In the genomic region with DNA sequence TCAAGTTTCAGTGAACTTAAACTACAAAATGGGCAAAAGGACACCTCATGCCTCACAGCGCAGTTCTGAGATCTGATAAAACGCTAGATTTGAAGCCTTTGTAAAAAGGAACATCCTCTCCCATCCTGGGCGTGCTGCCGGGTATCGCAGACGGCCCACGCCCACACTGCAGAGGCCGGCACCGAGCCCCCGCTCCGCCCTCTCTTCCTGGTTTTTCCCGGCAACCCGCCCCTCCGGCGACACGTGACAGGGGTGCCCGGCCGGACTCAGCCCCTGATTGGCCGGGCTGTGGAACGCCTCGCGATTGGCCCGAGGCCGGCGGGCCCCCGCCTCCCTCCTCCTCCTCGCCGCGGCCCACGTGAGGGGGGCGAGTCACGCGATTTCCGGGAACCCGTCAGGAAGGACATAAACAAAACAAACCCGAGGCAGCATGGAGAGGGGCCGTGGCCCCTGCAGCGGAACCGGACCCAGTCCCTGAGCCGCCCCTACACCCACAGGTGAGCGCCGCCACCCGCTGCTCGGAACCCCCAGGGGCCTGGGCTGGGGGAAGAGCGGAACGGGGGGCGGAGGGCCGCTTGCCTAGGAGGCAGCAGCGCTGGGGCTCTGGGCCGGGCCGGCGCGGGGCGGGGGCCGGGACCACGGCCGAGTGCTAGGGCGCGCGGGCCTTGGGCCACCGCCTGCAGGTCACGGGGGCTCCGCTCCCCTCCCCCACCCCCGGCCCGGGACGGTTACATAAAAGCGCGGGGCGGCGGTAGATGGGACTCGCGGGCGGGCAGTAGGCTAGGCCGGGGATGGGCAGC, we compare ENCODE assay signal across 1 cellular context.
A peak's percentile ranks its signal among the peaks of the same experiment; 100 is the strongest.
TF ChIP-seq lines count a peak whose summit lies in the region.

CREBRF (plus strand) TSS at position 370 of the 800 bp plus-strand sequence. CDS start 24,424 bp downstream, outside the sequence.

TF ChIP-seq in GM12878, 131 proteins besides CTCF, POLR2A, EP300 and RAD21 (continued from another document and continues in another):
- TF ChIP-seq ZNF207 (IDR thresholded peaks at IDR 0.05; ENCODE audit: borderline replicate concordance) (peak; percentile 19; the same call in 1 of the 2 replicates), STAT1 (conservative IDR thresholded peaks at IDR 0.05) (no peak), RFX5 (IDR thresholded peaks at IDR 0.05; ENCODE audit: low read depth, low read length) (peak; percentile 67; the same call in 1 of the 2 replicates), GABPA (IDR thresholded peaks at IDR 0.05; ENCODE audit: low read depth) (peak; percentile 81), ATF2 (IDR thresholded peaks at IDR 0.05; ENCODE audit: low read length) (no peak), NFXL1 (IDR thresholded peaks at IDR 0.05; ENCODE audit: borderline replicate concordance) (no peak), PAX5 (IDR thresholded peaks at IDR 0.05; ENCODE audit: borderline replicate concordance, low read depth, low read length) (peak; percentile 15; the same call in 1 of the 2 replicates), HDGF (IDR thresholded peaks at IDR 0.05) (no peak), TCF3 (IDR thresholded peaks at IDR 0.05; ENCODE audit: borderline replicate concordance, insufficient read depth, low read depth, low read length) (no peak), MXI1 (IDR thresholded peaks at IDR 0.05; ENCODE audit: low read depth, low read length) (peak; percentile 86), SRF (IDR thresholded peaks at IDR 0.05; ENCODE audit: low read depth in 2 of 2, low read length in 2 of 2) (no peak), ELK1 (IDR thresholded peaks at IDR 0.05; ENCODE audit: low read depth, low read length) (0 out of 2 replicates have a peak, but pooled peaks have one; percentile 34), ASH2L (IDR thresholded peaks at IDR 0.05; ENCODE audit: borderline replicate concordance, low read depth) (0 out of 2 replicates have a peak, but pooled peaks have one; percentile 77), BCLAF1 (IDR thresholded peaks at IDR 0.05) (no peak), POLR2AphosphoS2 (IDR thresholded peaks at IDR 0.05; ENCODE audit: low read depth, low read length) (no peak; the same call in 1 of the 2 replicates), FOXM1 (IDR thresholded peaks at IDR 0.05; ENCODE audit: low read depth, low read length) (no peak), SMC3 (IDR thresholded peaks at IDR 0.05; ENCODE audit: borderline replicate concordance, low read length) (no peak), CEBPZ (IDR thresholded peaks at IDR 0.05; ENCODE audit: low read depth, low read length) (no peak), BHLHE40 (IDR thresholded peaks at IDR 0.05; ENCODE audit: borderline replicate concordance in 1 of 2, low read depth in 2 of 2, low read length in 1 of 2) (peak; percentile 99), SMARCA5 (IDR thresholded peaks at IDR 0.05) (no peak), MYB (IDR thresholded peaks at IDR 0.05; ENCODE audit: borderline replicate concordance, low read depth, low read length) (no peak)
- TF ChIP-seq, protein P1, sequence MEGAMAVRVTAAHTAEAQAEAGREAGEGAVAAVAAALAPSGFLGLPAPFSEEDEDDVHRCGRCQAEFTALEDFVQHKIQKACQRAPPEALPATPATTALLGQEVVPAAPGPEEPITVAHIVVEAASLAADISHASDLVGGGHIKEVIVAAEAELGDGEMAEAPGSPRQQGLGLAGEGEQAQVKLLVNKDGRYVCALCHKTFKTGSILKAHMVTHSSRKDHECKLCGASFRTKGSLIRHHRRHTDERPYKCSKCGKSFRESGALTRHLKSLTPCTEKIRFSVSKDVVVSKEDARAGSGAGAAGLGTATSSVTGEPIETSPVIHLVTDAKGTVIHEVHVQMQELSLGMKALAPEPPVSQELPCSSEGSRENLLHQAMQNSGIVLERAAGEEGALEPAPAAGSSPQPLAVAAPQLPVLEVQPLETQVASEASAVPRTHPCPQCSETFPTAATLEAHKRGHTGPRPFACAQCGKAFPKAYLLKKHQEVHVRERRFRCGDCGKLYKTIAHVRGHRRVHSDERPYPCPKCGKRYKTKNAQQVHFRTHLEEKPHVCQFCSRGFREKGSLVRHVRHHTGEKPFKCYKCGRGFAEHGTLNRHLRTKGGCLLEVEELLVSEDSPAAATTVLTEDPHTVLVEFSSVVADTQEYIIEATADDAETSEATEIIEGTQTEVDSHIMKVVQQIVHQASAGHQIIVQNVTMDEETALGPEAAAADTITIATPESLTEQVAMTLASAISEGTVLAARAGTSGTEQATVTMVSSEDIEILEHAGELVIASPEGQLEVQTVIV (IDR thresholded peaks at IDR 0.05; ENCODE audit: borderline replicate concordance, partially characterized antibody): peak; percentile 88
- TF ChIP-seq, protein P2, sequence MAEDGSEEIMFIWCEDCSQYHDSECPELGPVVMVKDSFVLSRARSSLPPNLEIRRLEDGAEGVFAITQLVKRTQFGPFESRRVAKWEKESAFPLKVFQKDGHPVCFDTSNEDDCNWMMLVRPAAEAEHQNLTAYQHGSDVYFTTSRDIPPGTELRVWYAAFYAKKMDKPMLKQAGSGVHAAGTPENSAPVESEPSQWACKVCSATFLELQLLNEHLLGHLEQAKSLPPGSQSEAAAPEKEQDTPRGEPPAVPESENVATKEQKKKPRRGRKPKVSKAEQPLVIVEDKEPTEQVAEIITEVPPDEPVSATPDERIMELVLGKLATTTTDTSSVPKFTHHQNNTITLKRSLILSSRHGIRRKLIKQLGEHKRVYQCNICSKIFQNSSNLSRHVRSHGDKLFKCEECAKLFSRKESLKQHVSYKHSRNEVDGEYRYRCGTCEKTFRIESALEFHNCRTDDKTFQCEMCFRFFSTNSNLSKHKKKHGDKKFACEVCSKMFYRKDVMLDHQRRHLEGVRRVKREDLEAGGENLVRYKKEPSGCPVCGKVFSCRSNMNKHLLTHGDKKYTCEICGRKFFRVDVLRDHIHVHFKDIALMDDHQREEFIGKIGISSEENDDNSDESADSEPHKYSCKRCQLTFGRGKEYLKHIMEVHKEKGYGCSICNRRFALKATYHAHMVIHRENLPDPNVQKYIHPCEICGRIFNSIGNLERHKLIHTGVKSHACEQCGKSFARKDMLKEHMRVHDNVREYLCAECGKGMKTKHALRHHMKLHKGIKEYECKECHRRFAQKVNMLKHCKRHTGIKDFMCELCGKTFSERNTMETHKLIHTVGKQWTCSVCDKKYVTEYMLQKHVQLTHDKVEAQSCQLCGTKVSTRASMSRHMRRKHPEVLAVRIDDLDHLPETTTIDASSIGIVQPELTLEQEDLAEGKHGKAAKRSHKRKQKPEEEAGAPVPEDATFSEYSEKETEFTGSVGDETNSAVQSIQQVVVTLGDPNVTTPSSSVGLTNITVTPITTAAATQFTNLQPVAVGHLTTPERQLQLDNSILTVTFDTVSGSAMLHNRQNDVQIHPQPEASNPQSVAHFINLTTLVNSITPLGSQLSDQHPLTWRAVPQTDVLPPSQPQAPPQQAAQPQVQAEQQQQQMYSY (CRISPR knock-in tag; IDR thresholded peaks at IDR 0.05): no peak
- TF ChIP-seq, protein P3, sequence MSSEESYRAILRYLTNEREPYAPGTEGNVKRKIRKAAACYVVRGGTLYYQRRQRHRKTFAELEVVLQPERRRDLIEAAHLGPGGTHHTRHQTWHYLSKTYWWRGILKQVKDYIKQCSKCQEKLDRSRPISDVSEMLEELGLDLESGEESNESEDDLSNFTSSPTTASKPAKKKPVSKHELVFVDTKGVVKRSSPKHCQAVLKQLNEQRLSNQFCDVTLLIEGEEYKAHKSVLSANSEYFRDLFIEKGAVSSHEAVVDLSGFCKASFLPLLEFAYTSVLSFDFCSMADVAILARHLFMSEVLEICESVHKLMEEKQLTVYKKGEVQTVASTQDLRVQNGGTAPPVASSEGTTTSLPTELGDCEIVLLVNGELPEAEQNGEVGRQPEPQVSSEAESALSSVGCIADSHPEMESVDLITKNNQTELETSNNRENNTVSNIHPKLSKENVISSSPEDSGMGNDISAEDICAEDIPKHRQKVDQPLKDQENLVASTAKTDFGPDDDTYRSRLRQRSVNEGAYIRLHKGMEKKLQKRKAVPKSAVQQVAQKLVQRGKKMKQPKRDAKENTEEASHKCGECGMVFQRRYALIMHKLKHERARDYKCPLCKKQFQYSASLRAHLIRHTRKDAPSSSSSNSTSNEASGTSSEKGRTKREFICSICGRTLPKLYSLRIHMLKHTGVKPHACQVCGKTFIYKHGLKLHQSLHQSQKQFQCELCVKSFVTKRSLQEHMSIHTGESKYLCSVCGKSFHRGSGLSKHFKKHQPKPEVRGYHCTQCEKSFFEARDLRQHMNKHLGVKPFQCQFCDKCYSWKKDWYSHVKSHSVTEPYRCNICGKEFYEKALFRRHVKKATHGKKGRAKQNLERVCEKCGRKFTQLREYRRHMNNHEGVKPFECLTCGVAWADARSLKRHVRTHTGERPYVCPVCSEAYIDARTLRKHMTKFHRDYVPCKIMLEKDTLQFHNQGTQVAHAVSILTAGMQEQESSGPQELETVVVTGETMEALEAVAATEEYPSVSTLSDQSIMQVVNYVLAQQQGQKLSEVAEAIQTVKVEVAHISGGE (CRISPR knock-in tag; IDR thresholded peaks at IDR 0.05): no peak
- TF ChIP-seq, protein P4, sequence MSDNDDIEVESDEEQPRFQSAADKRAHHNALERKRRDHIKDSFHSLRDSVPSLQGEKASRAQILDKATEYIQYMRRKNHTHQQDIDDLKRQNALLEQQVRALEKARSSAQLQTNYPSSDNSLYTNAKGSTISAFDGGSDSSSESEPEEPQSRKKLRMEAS (IDR thresholded peaks at IDR 0.05; ENCODE audit: low read depth, low read length): peak; percentile 98
